ENCODE assay signal across 8 cellular contexts in genomic region chr9:93566408-93567270, GRCh38. TPM values are rescaled to one million over a fixed set of nuclear protein-coding genes. Genes with fewer than 3 reads are reported as not detected.
A peak's percentile ranks its signal among the peaks of the same experiment; 100 is the strongest.
DNase-seq lines count a peak whose midpoint lies in the region; ATAC-seq and TF ChIP-seq lines count a peak whose summit lies in the region.

No MANE protein-coding gene starts in this region.

- peak overlapping the region; percentile 72 for H2AFZ ChIP-seq in GM23338

- peaks cover 5% of the 10 kb centered on the region; the same call in 2 of the 3 replicates for H3K9me3 Mint-ChIP-seq in GM23338
- peaks cover 13% of the 10 kb centered on the region for H3K9me3 Mint-ChIP-seq in nephron
- peaks cover 4% of the 10 kb centered on the region for H3K9me3 Mint-ChIP-seq in stimulated activated naive CD8-positive, alpha-beta T cell treated with anti-CD3 and anti-CD28 coated beads, Interleukin-15, Interleukin-2, amounts not matched to agents 100 ng/mL and 50 ng/mL, for 24 hours

- H4K20me1 ChIP-seq in GM23338 (replicated peaks; ENCODE audit: insufficient read depth), result no peaks in the 10 kb centered on the region; the same call in 1 of the 2 replicates

- peaks cover 11% of the 10 kb centered on the region for H3K36me3 ChIP-seq in GM23338 (ENCODE audit: insufficient read depth)

- H3K9me2 ChIP-seq in GM23338 (ENCODE audit: insufficient read depth), result no peaks in the 10 kb centered on the region

- H3K27me3 Mint-ChIP-seq in GM23338 (ENCODE audit: insufficient read depth, low read depth, poor library complexity) (peaks cover 8% of the 10 kb centered on the region), nephron (ENCODE audit: low read depth) (no peaks in the 10 kb centered on the region)
- H3K27me3 Mint-ChIP-seq in stimulated activated naive CD8-positive, alpha-beta T cell treated with anti-CD3 and anti-CD28 coated beads, Interleukin-15, Interleukin-2, amounts not matched to agents 100 ng/mL and 50 ng/mL, for 24 hours, result no peaks in the 10 kb centered on the region

- DNase-seq in EL (peak; percentile 95), GM23338 (ENCODE audit: low spot score) (peak; percentile 96), LHCN-M2 (ENCODE audit: low read depth) (peak; percentile 92), RPMI7951 (ENCODE audit: low read depth) (peak; percentile 74), fibroblast of pulmonary artery (ENCODE audit: low read depth) (peak; percentile 97)
- DNase-seq in activated T-helper 9 cell treated with anti-CD3 and anti-CD28 coated beads, Interleukin-2, amount 50 U/mL, for 16 hours (ENCODE audit: low read depth), result peak; percentile 99

- TF ChIP-seq CTCF in GM23338 (conservative IDR thresholded peaks at IDR 0.05; ENCODE audit: low read depth in 2 of 2) (peak; percentile 83 to 94), fibroblast of pulmonary artery (IDR thresholded peaks at IDR 0.05; ENCODE audit: low read length, missing control alignments) (peak; percentile 81), nephron (IDR thresholded peaks at IDR 0.05; ENCODE audit: unreplicated experiment in 3 of 3) (peak; percentile 96 to 98 (median 96))

- no peaks in the 10 kb centered on the region for H3K79me2 ChIP-seq in GM23338 (replicated peaks; ENCODE audit: insufficient read depth)

- H3K27ac Mint-ChIP-seq in GM23338, result peak overlapping the region; percentile 31; the same call in 1 of the 2 replicates
- H3K27ac Mint-ChIP-seq in nephron, result peak overlapping the region; percentile 91 to 98 (median 95)
- peak overlapping the region; percentile 96 for H3K27ac Mint-ChIP-seq in stimulated activated naive CD8-positive, alpha-beta T cell treated with anti-CD3 and anti-CD28 coated beads, Interleukin-15, Interleukin-2, amounts not matched to agents 100 ng/mL and 50 ng/mL, for 24 hours

- peaks cover 12% of the 10 kb centered on the region; the same call in 1 of the 2 replicates for H3F3A ChIP-seq in GM23338 (replicated peaks; ENCODE audit: low read depth)

- ATAC-seq in GM23338, result peak; percentile 91

- peak overlapping the region; percentile 87 for H3K27ac ChIP-seq in GM23338 (ENCODE audit: low read depth)

- H3K36me3 Mint-ChIP-seq in GM23338 (ENCODE audit: low read depth), result peaks cover 38% of the 10 kb centered on the region
- H3K36me3 Mint-ChIP-seq in nephron (ENCODE audit: low read depth), result peaks cover 46% of the 10 kb centered on the region
- peaks cover 52% of the 10 kb centered on the region for H3K36me3 Mint-ChIP-seq in stimulated activated naive CD8-positive, alpha-beta T cell treated with anti-CD3 and anti-CD28 coated beads, Interleukin-15, Interleukin-2, amounts not matched to agents 100 ng/mL and 50 ng/mL, for 24 hours (ENCODE audit: low read depth)

- no peaks in the 10 kb centered on the region for H3K27me3 ChIP-seq in GM23338 (ENCODE audit: insufficient read depth)

- H3K4me3 Mint-ChIP-seq in GM23338 (peak overlapping the region; percentile 72), nephron (peak overlapping the region; percentile 84 to 88 (median 87))
- peak overlapping the region; percentile 87 for H3K4me3 Mint-ChIP-seq in stimulated activated naive CD8-positive, alpha-beta T cell treated with anti-CD3 and anti-CD28 coated beads, Interleukin-15, Interleukin-2, amounts not matched to agents 100 ng/mL and 50 ng/mL, for 24 hours

- H3K4me3 ChIP-seq in GM23338 (peak overlapping the region; percentile 69), fibroblast of pulmonary artery (replicated peaks; ENCODE audit: low read depth, low read length) (peak overlapping the region; percentile 65)

- H3K4me1 ChIP-seq in GM23338 (ENCODE audit: insufficient read depth), result 0 out of 2 replicates have a peak, but pooled peaks cover 2% of the 10 kb centered on the region

- H3K4me2 ChIP-seq in GM23338, result peak overlapping the region; percentile 90

- H3K4me1 Mint-ChIP-seq in GM23338 (peaks cover 22% of the 10 kb centered on the region), nephron (no peaks in the 10 kb centered on the region)
- peaks cover 25% of the 10 kb centered on the region for H3K4me1 Mint-ChIP-seq in stimulated activated naive CD8-positive, alpha-beta T cell treated with anti-CD3 and anti-CD28 coated beads, Interleukin-15, Interleukin-2, amounts not matched to agents 100 ng/mL and 50 ng/mL, for 24 hours (ENCODE audit: low read depth)

TF ChIP-seq in GM23338, 12 proteins besides CTCF, POLR2A, EP300 and RAD21:
- no peak for TF ChIP-seq ZNF462 (CRISPR knock-in tag; IDR thresholded peaks at IDR 0.05)
- peak; percentile 59; the same call in 1 of the 2 replicates for TF ChIP-seq CREB1 (CRISPR knock-in tag; IDR thresholded peaks at IDR 0.05; ENCODE audit: low read depth)
- TF ChIP-seq JUNB (IDR thresholded peaks at IDR 0.05; ENCODE audit: unreplicated experiment), result no peak
- TF ChIP-seq POLR2AphosphoS5 (IDR thresholded peaks at IDR 0.05; ENCODE audit: low read depth), result peak; percentile 83

RNA-seq across cellular contexts. Expression of gene PHF2, which starts 9.7 kb away (rescaled TPM):
- 8.9 and 11.8 TPM in 2 replicates for total RNA-seq in GM23338 (2014; rRNA removed; shearing (Covaris generic))
- 4.3 and 5.0 TPM in 2 replicates for polyA plus RNA-seq in GM23338 (2016; fragmentation: Nextera tagmentation; extraction: Ambion mirVana)
- 15.2 and 16.7 TPM in 2 replicates for total RNA-seq in LHCN-M2 (2014; rRNA removed)
- 9.1 TPM for polyA plus RNA-seq in LHCN-M2 (2012)
- 4.4 and 6.5 TPM in 2 replicates for total RNA-seq in RPMI7951 (2014; rRNA removed; shearing (Covaris generic))

Comparison
In these comparisons a context has a peak if more than half of its experiments do, and no peak if none do; other contexts are left out.
1. Peak in every context shown above with its lines: DNase-seq, ATAC-seq, H3K4me3 ChIP-seq and H3K27ac ChIP-seq.
2. H3K27ac Mint-ChIP-seq: peak in every context shown above with its lines; median percentile 96 in stimulated activated naive CD8-positive, alpha-beta T cell treated with anti-CD3 and anti-CD28 coated beads, Interleukin-15, Interleukin-2, amounts not matched to agents 100 ng/mL and 50 ng/mL, for 24 hours; 95 in nephron; 31 in GM23338.